Comparison of ENCODE assay signal across 8 cellular contexts in genomic region chrX:151393514-151393913, GRCh38. TPM values are rescaled to one million over a fixed set of nuclear protein-coding genes. Genes with fewer than 3 reads are reported as not detected.
A peak's percentile ranks its signal among the peaks of the same experiment; 100 is the strongest.
DNase-seq lines count a peak whose midpoint lies in the region; ATAC-seq lines count a peak whose summit lies in the region.

No MANE protein-coding gene starts in this region.

- peaks cover 30 to 68% (median 47%) of the 10 kb centered on the region in 4 donors for H3K4me1 Mint-ChIP-seq in CD4-positive, alpha-beta memory T cell

- intact Hi-C loops in CD4-positive, alpha-beta memory T cell (cut with micrococcal nuclease) = no loop called here

- ATAC-seq in HG02870 (IDR thresholded peaks at IDR 0.05; ENCODE audit: unreplicated experiment) (peak; percentile 54), GM21737 (IDR thresholded peaks at IDR 0.05; ENCODE audit: unreplicated experiment) (no peak), HG03457 (IDR thresholded peaks at IDR 0.05; ENCODE audit: unreplicated experiment) (no peak)

- no peaks in the 10 kb centered on the region for H3K27me3 ChIP-seq in CD4-positive, alpha-beta memory T cell (ENCODE audit: insufficient read depth, low read length)

- H3K4me3 Mint-ChIP-seq in CD4-positive, alpha-beta memory T cell = peak overlapping the region; percentile 46 to 89 (median 77)

- CTCF ChIA-PET in CD4-positive, alpha-beta memory T cell (lab: Charles Lee; ENCODE audit: partially characterized antibody) = no interaction called here

- no peaks in the 10 kb centered on the region for H3K36me3 ChIP-seq in CD4-positive, alpha-beta memory T cell (ENCODE audit: insufficient read depth, low read length)

- H3K9me3 Mint-ChIP-seq in CD4-positive, alpha-beta memory T cell = no peaks in the 10 kb centered on the region

- H3K27ac Mint-ChIP-seq in CD4-positive, alpha-beta memory T cell = peak overlapping the region; percentile 93 to 99 (median 97)

- no peak overlapping the region for H3K4me3 ChIP-seq in CD4-positive, alpha-beta memory T cell (ENCODE audit: low read length in 2 of 2)

- H3K27me3 Mint-ChIP-seq in CD4-positive, alpha-beta memory T cell = no peaks in the 10 kb centered on the region

- POLR2A ChIA-PET in CD4-positive, alpha-beta memory T cell (lab: Charles Lee; ENCODE audit: partially characterized antibody) = no interaction called here

- peaks cover 0 to 8% of the 10 kb centered on the region in 2 donors for H3K36me3 Mint-ChIP-seq in CD4-positive, alpha-beta memory T cell

- peaks cover 52% of the 10 kb centered on the region for H3K4me1 ChIP-seq in CD4-positive, alpha-beta memory T cell (ENCODE audit: insufficient read depth, low read length)

- no peaks in the 10 kb centered on the region for H3K9me3 ChIP-seq in CD4-positive, alpha-beta memory T cell (ENCODE audit: control insufficient read depth in 1 of 2, low read length in 2 of 2)

- peak; percentile 75 to 85 (median 83) for DNase-seq in CD4-positive, alpha-beta memory T cell
- DNase-seq in T follicular helper cell (ENCODE audit: low read depth) = peak; percentile 51
- peak; percentile 4 for DNase-seq in dermis blood vessel endothelial cell
- no peak for DNase-seq in cerebellum (ENCODE audit: low spot score)
- no peak for DNase-seq in COLO668 (lab: John Stamatoyannopoulos, UW; ENCODE audit: unreplicated experiment)

- peak overlapping the region; percentile 59 for H3K27ac ChIP-seq in CD4-positive, alpha-beta memory T cell (ENCODE audit: low read depth, low read length)

RNA-seq across cellular contexts. Expression of gene VMA21, which starts 3.5 kb away (rescaled TPM):
- 10 to 100 TPM; 28.6 to 29.9 TPM for total RNA-seq in CD4-positive, alpha-beta memory T cell
- 10 to 100 TPM; 40.1 to 47.2 TPM for polyA plus RNA-seq in CD4-positive, alpha-beta memory T cell
- total RNA-seq in dermis blood vessel endothelial cell = 60.6 and 60.9 TPM in 2 replicates
- total RNA-seq in cerebellum = 92.0 TPM

Comparison
In these comparisons a context has a peak if more than half of its experiments do, and no peak if none do; other contexts are left out.
1. DNase-seq: peak in CD4-positive, alpha-beta memory T cell (5 of 5), T follicular helper cell (single experiment) and dermis blood vessel endothelial cell (single experiment); none in cerebellum (single experiment) and COLO668 (single experiment).